ENCODE assay signal across 1 cellular context in the genomic region with DNA sequence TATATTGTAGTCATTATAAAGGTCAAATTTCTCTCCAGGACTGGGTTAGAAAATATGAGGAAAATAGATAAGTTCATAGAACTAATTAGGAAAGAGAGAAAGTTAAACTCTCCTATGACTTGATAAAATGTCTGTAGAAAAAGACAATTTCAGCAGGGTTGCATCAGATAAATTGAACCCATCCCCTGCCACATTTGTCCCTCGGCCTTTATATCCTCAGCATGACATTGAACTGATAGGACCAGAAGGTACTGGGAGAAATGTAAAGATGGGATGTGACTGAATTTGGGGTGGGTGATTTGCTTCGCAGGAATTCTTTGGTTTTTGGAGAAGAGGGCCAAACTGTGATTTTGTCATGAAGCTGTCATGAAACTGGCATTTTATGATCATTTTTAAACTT.
TF ChIP-seq lines count a peak whose summit lies in the region.
"Not testable (repeated sequence)": the region's sequence is repeated elsewhere in the genome, so short reads cannot be mapped to it uniquely, and the experiment has no call there.

No MANE protein-coding gene starts in this region.

TF ChIP-seq in K562, 482 proteins besides CTCF, POLR2A, EP300 and RAD21 (continued from another document):
- TF ChIP-seq, protein P1, sequence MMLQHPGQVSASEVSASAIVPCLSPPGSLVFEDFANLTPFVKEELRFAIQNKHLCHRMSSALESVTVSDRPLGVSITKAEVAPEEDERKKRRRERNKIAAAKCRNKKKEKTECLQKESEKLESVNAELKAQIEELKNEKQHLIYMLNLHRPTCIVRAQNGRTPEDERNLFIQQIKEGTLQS (IDR thresholded peaks at IDR 0.05) = peak; percentile 59; the same call in 1 of the 2 replicates
- TF ChIP-seq, protein P1 (CRISPR knock-in tag; conservative IDR thresholded peaks at IDR 0.05) = not testable (repeated sequence)
- not testable (repeated sequence) for TF ChIP-seq NR2C1 (IDR thresholded peaks at IDR 0.05)
- TF ChIP-seq NR2C1 (tag; IDR thresholded peaks at IDR 0.05) (0 out of 2 replicates have a peak, but pooled peaks have one; percentile 16), DMBX1 (CRISPR knock-in tag; IDR thresholded peaks at IDR 0.05; ENCODE audit: borderline replicate concordance) (peak; percentile 30; the same call in 1 of the 2 replicates)
